In genomic region chr2:80073134-80073561, GRCh38 we compare ENCODE assay signal across 9 cellular contexts.
DNase-seq lines count a peak whose midpoint lies in the region; ATAC-seq, FAIRE-seq and TF ChIP-seq lines count a peak whose summit lies in the region.
"Had no signal": no experiment of that assay in that cellular context is flagged by ENCODE, and none has a peak within 500 bp of the region (broad histone marks: within the 10 kb centered on the region; RNA-seq: fewer than 3 reads in every experiment).

No MANE protein-coding gene starts in this region.

- WGBS in K562 (ENCODE audit: insufficient coverage, low coverage, missing lambda C conversion rate): 0% methylated on average over 2 of the region's 2 CpGs
- no CpG with 5 or more reads among the region's 2 CpGs for WGBS in iPS DF 6.9 (ENCODE audit: insufficient coverage, insufficient read length)
- WGBS in transverse colon (ENCODE audit: low coverage in 1 of 2), 2 donors: 0 to 5% methylated on average over 1 to 2 of the region's 2 CpGs

- H2AFZ ChIP-seq in K562 (ENCODE audit: low read depth, low read length): no peak overlapping the region

- in situ Hi-C loops in K562 (cut with MboI): no loop called here
- in situ Hi-C loops in transverse colon (cut with MboI; ENCODE audit: low pct_ligation_motif_present in 1 of 4, low pct_unique_long_range_greater_than_20kb in 1 of 4, low sequenced_read_pairs in 3 of 4): loop anchor here in 1 of 4 donors (25.0 kb wide), 1 partner anchor 439 kb away; no protein-coding TSS in a partner anchor

- peak; percentile 76 for TF ChIP-seq CTCF in BJ (IDR thresholded peaks at IDR 0.05; ENCODE audit: insufficient read depth, low read depth, low read length)
- TF ChIP-seq CTCF in K562 (IDR thresholded peaks at IDR 0.05 in 2 of 3, conservative IDR thresholded peaks at IDR 0.05 in 1 of 3; ENCODE audit: insufficient read depth in 2 of 3, low read depth in 1 of 3, low read length in 3 of 3): peak; percentile 61 to 77 (median 65)
- peak; percentile 58 to 67 (median 65) for TF ChIP-seq CTCF in transverse colon (IDR thresholded peaks at IDR 0.05)

- no peaks in the 10 kb centered on the region for H3K36me3 ChIP-seq in BJ (ENCODE audit: control insufficient read depth, insufficient read depth, low read length)
- H3K36me3 ChIP-seq in K562 (ENCODE audit: control insufficient read depth, insufficient read depth, low read length): no peaks in the 10 kb centered on the region
- H3K36me3 ChIP-seq in iPS DF 6.9 (ENCODE audit: control insufficient read depth, insufficient read depth, low read length): no peaks in the 10 kb centered on the region
- H3K36me3 ChIP-seq in transverse colon: no peaks in the 10 kb centered on the region
- H3K36me3 ChIP-seq: neutrophil had no signal

- peaks cover 0 to 6% of the 10 kb centered on the region in 2 experiments; a peak in 3 of 5 replicates for H3K4me1 ChIP-seq in K562 (replicated peaks in 1 of 2; ENCODE audit: control insufficient read depth in 2 of 2, insufficient read depth in 2 of 2, low read length in 2 of 2)
- H3K4me1 ChIP-seq in iPS DF 6.9 (ENCODE audit: control insufficient read depth, insufficient read depth, low read length): no peaks in the 10 kb centered on the region
- no peaks in the 10 kb centered on the region for H3K4me1 ChIP-seq in transverse colon

- peak; percentile 76 to 88 for TF ChIP-seq RAD21 in K562 (CRISPR knock-in tag; conservative IDR thresholded peaks at IDR 0.05 in 1 of 2, IDR thresholded peaks at IDR 0.05 in 1 of 2)

- H3K27me3 ChIP-seq in BJ (ENCODE audit: control insufficient read depth, insufficient read depth, low read length) (no peaks in the 10 kb centered on the region), K562 (ENCODE audit: control insufficient read depth in 2 of 2, insufficient read depth in 2 of 2, low read length in 2 of 2) (no peaks in the 10 kb centered on the region), iPS DF 6.9 (ENCODE audit: control insufficient read depth, insufficient read depth, low read length) (no peaks in the 10 kb centered on the region), transverse colon (no peaks in the 10 kb centered on the region)
- H3K27me3 ChIP-seq: neutrophil had no signal

- FAIRE-seq in GM12892 (lab: Jason Lieb, UNC) (peak; percentile 80), K562 (lab: Jason Lieb, UNC) (peak; percentile 90)

- H3K27ac ChIP-seq in K562 (ENCODE audit: extremely low read depth, low read depth, low read length) (no peak overlapping the region), iPS DF 6.9 (ENCODE audit: low read length) (no peak overlapping the region), transverse colon (no peak overlapping the region)
- H3K27ac ChIP-seq: neutrophil had no signal

- CTCF ChIA-PET in BJ (lab: Yijun Ruan, JAX): interaction anchor here (0.6 to 6.7 kb wide), 23 partner anchors 11 to 426 kb away, joined by 3 to 89 read pairs (median 4); no protein-coding TSS in a partner anchor
- CTCF ChIA-PET in K562 (lab: Yijun Ruan, JAX; ENCODE audit: low intra/inter-chr PET ratio): interaction anchor here (0.8 kb wide), 1 partner anchor 426 kb away, joined by 3 read pairs; no protein-coding TSS in a partner anchor

- H3K4me3 ChIP-seq in BJ (ENCODE audit: low read depth, low read length) (no peak overlapping the region), K562 (no peak overlapping the region), iPS DF 6.9 (ENCODE audit: low read length) (no peak overlapping the region), transverse colon (no peak overlapping the region)

- no peak overlapping the region for H3K9ac ChIP-seq in K562 (ENCODE audit: insufficient read depth in 1 of 2, low read depth in 2 of 2, low read length in 2 of 2)

- TF ChIP-seq POLR2A in GM12892 (IDR thresholded peaks at IDR 0.05; ENCODE audit: low read depth, low read length): no peak
- no peak for TF ChIP-seq POLR2A in K562 (conservative IDR thresholded peaks at IDR 0.05)
- TF ChIP-seq POLR2A in transverse colon (IDR thresholded peaks at IDR 0.05): no peak

- POLR2A ChIA-PET in BJ (lab: Charles Lee) (no interaction called here), K562 (lab: Yijun Ruan, JAX) (no interaction called here)

- intact Hi-C loops in K562 (cut with micrococcal nuclease): loop anchor here (1.0 to 10.0 kb wide), 6 partner anchors 74 to 424 kb away; no protein-coding TSS in a partner anchor
- intact Hi-C loops in transverse colon (cut with DNase I; ENCODE audit: low total_unique reads): no loop called here

- DNase-seq in BJ (ENCODE audit: low read depth) (no peak), GM12892 (ENCODE audit: insufficient read length) (peak; percentile 7), NCI-H82 (lab: John Stamatoyannopoulos, UW) (peak; percentile 90), K562 (ENCODE audit: extremely low read depth in 1 of 4, low spot score in 3 of 4) (peak; percentile 55 to 83 (median 60)), iPS DF 6.9 (ENCODE audit: low read depth, low spot score) (peak; percentile 73), transverse colon (peak; percentile 27)

- no TSS peak for BruUV-seq in K562 (replicated peaks; lab: Mats Ljungman, UMichigan)

- H4K20me1 ChIP-seq in K562 (replicated peaks; ENCODE audit: control insufficient read depth, insufficient read depth, low read length): no peaks in the 10 kb centered on the region

- no peaks in the 10 kb centered on the region for H3K9me1 ChIP-seq in K562 (ENCODE audit: control insufficient read depth, insufficient read depth, low read length)

- TF ChIP-seq EP300 in K562 (IDR thresholded peaks at IDR 0.05; ENCODE audit: low read length) (no peak), transverse colon (IDR thresholded peaks at IDR 0.05; ENCODE audit: low read depth) (no peak)

- no peak overlapping the region for H3K4me2 ChIP-seq in K562 (ENCODE audit: insufficient read depth, low read length)

- ATAC-seq in HG03378 (IDR thresholded peaks at IDR 0.05; ENCODE audit: unreplicated experiment) (peak; percentile 75), K562 (peak; percentile 95)
- no peak for ATAC-seq in activated CD4-positive, CD25-positive, alpha-beta regulatory T cell treated with anti-CD3 and anti-CD28 coated beads, Interleukin-2, amount 50 U/mL, for 24 hours

- no peaks in the 10 kb centered on the region for H3K79me2 ChIP-seq in K562 (ENCODE audit: control insufficient read depth, insufficient read depth, low read length)

- H3K9me3 ChIP-seq in K562 (replicated peaks; ENCODE audit: control insufficient read depth, insufficient read depth, low read depth, low read length) (no peaks in the 10 kb centered on the region), iPS DF 6.9 (ENCODE audit: control insufficient read depth, insufficient read depth, low read length) (no peaks in the 10 kb centered on the region), transverse colon (no peaks in the 10 kb centered on the region)
- H3K9me3 ChIP-seq: neutrophil had no signal

TF ChIP-seq in K562, 482 proteins besides CTCF, POLR2A, EP300 and RAD21 (continues in another document):
- peak; percentile 29 to 51; a peak in 2 of 4 replicates for TF ChIP-seq KDM1A (IDR thresholded peaks at IDR 0.05)
- TF ChIP-seq ATF7 (IDR thresholded peaks at IDR 0.05): peak; percentile 51
- TF ChIP-seq TEAD4 (IDR thresholded peaks at IDR 0.05; ENCODE audit: low read length): 0 out of 2 replicates have a peak, but pooled peaks have one; percentile 11
- no peak for TF ChIP-seq TEAD4 (CRISPR knock-in tag; IDR thresholded peaks at IDR 0.05; ENCODE audit: borderline replicate concordance)
- TF ChIP-seq TAL1 (IDR thresholded peaks at IDR 0.05): peak; percentile 31; the same call in 1 of the 2 replicates
- no peak for TF ChIP-seq CUX1 (CRISPR knock-in tag; IDR thresholded peaks at IDR 0.05)
- TF ChIP-seq JUND (IDR thresholded peaks at IDR 0.05; ENCODE audit: borderline replicate concordance, low read depth, low read length): no peak
- peak; percentile 41; the same call in 1 of the 3 replicates for TF ChIP-seq JUND (tag; IDR thresholded peaks at IDR 0.05; ENCODE audit: borderline replicate concordance, low read depth, low read length)
- no peak for TF ChIP-seq E2F3 (CRISPR knock-in tag; IDR thresholded peaks at IDR 0.05)

Comparison
In these comparisons a context has a peak if more than half of its experiments do, and no peak if none do; other contexts are left out.
1. ATAC-seq: peak in HG03378 (single experiment) and K562 (single experiment); none in activated CD4-positive, CD25-positive, alpha-beta regulatory T cell treated with anti-CD3 and anti-CD28 coated beads, Interleukin-2, amount 50 U/mL, for 24 hours (0 of 2).
2. Peak in every context shown above with its lines, with median percentiles within 50 percentile points of each other: CTCF ChIP-seq.